Comparison of ENCODE assay signal across 21 cellular contexts in genomic region chr2:29207352-29207751, GRCh38.
"Had no signal": no experiment of that assay in that cellular context is flagged by ENCODE, and none has a peak within 500 bp of the region (broad histone marks: within the 10 kb centered on the region; RNA-seq: fewer than 3 reads in every experiment).

No MANE protein-coding gene starts in this region.

- H3K79me2 ChIP-seq: parathyroid adenoma had no signal

- H3K4me1 ChIP-seq: heart left ventricle, parathyroid adenoma, psoas muscle, stomach, transverse colon had no signal

- H3K4me1 Mint-ChIP-seq: naive thymus-derived CD4-positive, alpha-beta T cell had no signal

- H3K4me3 ChIP-seq: heart left ventricle, psoas muscle, skin epidermis, stomach, thoracic aorta, transverse colon had no signal

- H3K4me3 Mint-ChIP-seq: naive thymus-derived CD4-positive, alpha-beta T cell; nephron progenitor cell had no signal

- H3K27ac ChIP-seq: heart left ventricle, parathyroid adenoma, psoas muscle, skin epidermis, stomach, thoracic aorta, transverse colon had no signal

- H3K36me3 ChIP-seq: stomach, thoracic aorta, transverse colon had no signal

- H2AFZ ChIP-seq: parathyroid adenoma had no signal

- H3K9me3 ChIP-seq: heart left ventricle, psoas muscle, stomach, thoracic aorta, transverse colon had no signal

- H3K9me3 Mint-ChIP-seq: naive thymus-derived CD4-positive, alpha-beta T cell; nephron progenitor cell had no signal

- FAIRE-seq: endometrium, frontal cortex had no signal

- H3K27ac Mint-ChIP-seq: nephron progenitor cell had no signal

- ATAC-seq: esophagus mucosa; heart left ventricle; left lobe of liver; naive thymus-derived CD4-positive, alpha-beta T cell; psoas muscle; sciatic nerve had no signal

- H3K9ac ChIP-seq: parathyroid adenoma had no signal

- H3K27me3 Mint-ChIP-seq: naive thymus-derived CD4-positive, alpha-beta T cell had no signal

- H3K27me3 ChIP-seq: heart left ventricle, stomach, transverse colon had no signal

- DNase-seq: effector memory CD4-positive, alpha-beta T cell; heart left ventricle; hippocampal formation; kidney glomerular epithelial cell; mammary epithelial cell; naive thymus-derived CD4-positive, alpha-beta T cell; nephron progenitor cell; psoas muscle; stimulated activated CD4-positive, alpha-beta T cell treated with anti-CD3 and anti-CD28 coated beads, Interleukin-2, amount 100 ng/mL, for 24 hours; stimulated activated naive CD4-positive, alpha-beta T cell; stomach; substantia nigra; transverse colon had no signal
